In the genomic region with DNA sequence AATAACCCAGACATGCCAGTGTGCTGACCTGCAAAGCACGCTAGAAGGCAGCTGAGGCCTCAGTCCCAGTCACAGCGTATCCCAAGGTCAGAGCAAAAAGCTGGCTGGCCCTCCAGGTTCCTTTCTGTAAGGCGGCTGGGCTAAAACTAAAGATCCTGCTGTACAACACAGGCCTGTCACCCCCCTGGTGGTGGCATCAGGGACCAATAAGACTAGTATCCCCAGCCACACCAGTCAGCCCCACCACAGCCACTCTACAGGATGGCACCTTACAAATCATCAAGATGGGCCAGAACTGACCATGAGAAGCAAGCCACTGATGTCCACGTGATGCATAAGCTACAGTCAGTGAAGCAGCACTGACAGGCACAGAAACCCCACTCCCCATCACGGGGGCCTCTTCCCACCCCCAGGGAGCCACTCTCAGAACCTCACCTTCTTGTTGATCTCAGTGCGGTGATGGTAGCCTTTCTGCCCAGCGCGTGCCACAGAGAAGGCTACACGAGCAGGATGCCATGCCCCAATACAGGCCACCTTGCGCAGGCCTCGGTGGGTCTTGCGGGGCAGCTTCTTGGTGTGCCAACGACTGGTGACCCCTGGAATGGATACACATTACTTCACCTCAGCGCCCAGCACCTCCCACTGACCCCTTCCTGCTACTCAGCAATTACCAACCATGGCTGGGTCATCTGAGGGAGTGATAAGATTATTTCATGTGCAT, we compare ENCODE assay signal across 1 cellular context.
TF ChIP-seq lines count a peak whose summit lies in the region.

No MANE protein-coding gene starts in this region.

TF ChIP-seq in WTC11, 78 proteins besides CTCF, POLR2A, EP300 and RAD21 (continued from another document):
- TF ChIP-seq, protein P1, sequence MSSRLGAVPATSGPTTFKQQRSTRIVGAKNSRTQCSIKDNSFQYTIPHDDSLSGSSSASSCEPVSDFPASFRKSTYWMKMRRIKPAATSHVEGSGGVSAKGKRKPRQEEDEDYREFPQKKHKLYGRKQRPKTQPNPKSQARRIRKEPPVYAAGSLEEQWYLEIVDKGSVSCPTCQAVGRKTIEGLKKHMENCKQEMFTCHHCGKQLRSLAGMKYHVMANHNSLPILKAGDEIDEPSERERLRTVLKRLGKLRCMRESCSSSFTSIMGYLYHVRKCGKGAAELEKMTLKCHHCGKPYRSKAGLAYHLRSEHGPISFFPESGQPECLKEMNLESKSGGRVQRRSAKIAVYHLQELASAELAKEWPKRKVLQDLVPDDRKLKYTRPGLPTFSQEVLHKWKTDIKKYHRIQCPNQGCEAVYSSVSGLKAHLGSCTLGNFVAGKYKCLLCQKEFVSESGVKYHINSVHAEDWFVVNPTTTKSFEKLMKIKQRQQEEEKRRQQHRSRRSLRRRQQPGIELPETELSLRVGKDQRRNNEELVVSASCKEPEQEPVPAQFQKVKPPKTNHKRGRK (CRISPR knock-in tag; IDR thresholded peaks at IDR 0.05; ENCODE audit: borderline replicate concordance): no peak
